ENCODE assay signal across 8 cellular contexts in the genomic region with DNA sequence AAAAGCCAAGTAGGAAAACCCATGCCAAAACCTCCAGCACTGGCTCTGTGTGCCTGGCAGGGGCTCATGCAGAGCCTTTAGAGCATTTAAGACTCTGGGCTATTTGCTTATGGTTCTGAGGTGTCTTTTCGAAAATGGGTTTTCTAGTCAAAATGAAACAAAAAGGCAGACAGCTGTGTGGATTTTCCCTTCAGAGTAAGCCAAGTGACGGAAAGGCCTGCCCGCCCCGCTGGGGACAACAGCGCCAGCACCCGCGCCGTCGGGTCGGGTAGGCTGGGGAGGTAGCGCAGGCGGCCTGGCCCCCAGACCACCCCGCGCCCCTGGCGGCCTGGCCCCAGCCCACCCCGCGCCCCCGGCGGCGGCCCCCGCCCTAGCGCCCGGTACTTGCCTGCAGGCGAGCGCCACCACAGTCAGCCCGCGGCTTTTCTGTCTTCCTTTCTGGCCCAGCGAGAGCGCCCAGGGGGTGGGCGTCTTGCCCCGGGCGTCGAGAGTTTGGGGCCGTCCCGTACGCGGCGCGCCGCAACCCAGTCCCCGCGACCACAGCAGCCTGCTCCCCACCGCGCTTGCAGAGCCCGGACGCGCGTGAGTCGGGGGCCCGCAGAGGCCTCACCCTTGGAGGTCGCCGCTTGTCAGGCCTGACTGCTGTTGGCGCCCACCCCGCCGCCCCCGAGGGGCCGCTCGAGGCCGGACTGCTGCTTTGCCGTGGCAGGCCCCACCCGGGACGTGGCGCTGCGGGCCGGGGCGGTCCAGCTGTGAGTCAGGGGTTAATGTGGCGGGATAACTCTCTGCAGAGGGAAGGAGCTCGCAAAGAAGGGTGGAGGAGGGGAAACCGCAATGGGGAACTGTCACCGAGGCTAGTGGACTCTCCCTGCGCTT. TPM values are rescaled to one million over a fixed set of nuclear protein-coding genes. Genes with fewer than 3 reads are reported as not detected.
DNase-seq lines count a peak whose midpoint lies in the region; ATAC-seq and TF ChIP-seq lines count a peak whose summit lies in the region.

A gene with protein sequence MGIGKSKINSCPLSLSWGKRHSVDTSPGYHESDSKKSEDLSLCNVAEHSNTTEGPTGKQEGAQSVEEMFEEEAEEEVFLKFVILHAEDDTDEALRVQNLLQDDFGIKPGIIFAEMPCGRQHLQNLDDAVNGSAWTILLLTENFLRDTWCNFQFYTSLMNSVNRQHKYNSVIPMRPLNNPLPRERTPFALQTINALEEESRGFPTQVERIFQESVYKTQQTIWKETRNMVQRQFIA (minus strand): TSS at position 771 of the 876 bp plus-strand sequence. CDS start 21,223 bp downstream, outside the sequence.

- H3K27ac ChIP-seq in ectodermal cell (ENCODE audit: insufficient read depth, low read depth, low read length, poor library complexity, severe bottlenecking) = no peak within 1 kb of the TSS

- TF ChIP-seq CTCF in GM10248 (IDR thresholded peaks at IDR 0.05; ENCODE audit: control extremely low read depth, extremely low read depth, low read depth, missing control alignments) = no peak

- 16 to 18% methylated on average over 71 of the region's 71 CpGs for WGBS in ectodermal cell, 2 experiments

- H3K4me3 ChIP-seq in ectodermal cell (ENCODE audit: insufficient read depth, low read depth, low read length) = peak within 1 kb of the TSS; percentile 40

- peaks cover 4% of the 10 kb centered on the region for H3K4me1 ChIP-seq in ectodermal cell (ENCODE audit: control insufficient read depth, insufficient read depth, low read length)

- no peaks in the 10 kb centered on the region for H3K9me3 ChIP-seq in ectodermal cell (ENCODE audit: control insufficient read depth, low read length)

- peak; percentile 66 for ATAC-seq in GM21737 (IDR thresholded peaks at IDR 0.05; ENCODE audit: unreplicated experiment)

- H3K27me3 ChIP-seq in ectodermal cell (ENCODE audit: control insufficient read depth, insufficient read depth, low read length, poor library complexity, severe bottlenecking) = no peaks in the 10 kb centered on the region

- CTCF ChIA-PET in GM10248 (lab: Yijun Ruan, JAX) = interaction anchor here (0.6 to 2.2 kb wide), 16 partner anchors 9 to 297 kb away, joined by 3 to 8 read pairs (median 4); a partner anchor contains a TSS

- POLR2A ChIA-PET in GM10248 (lab: Yijun Ruan, JAX) = interaction anchor here (1.2 kb wide), 1 partner anchor 24 kb away, joined by 4 read pairs; no protein-coding TSS in a partner anchor

- no peaks in the 10 kb centered on the region for H3K36me3 ChIP-seq in ectodermal cell (ENCODE audit: control insufficient read depth, insufficient read depth, low read length)

- DNase-seq in GM10248 (ENCODE audit: extremely low spot score) (peak; percentile 83), Kasumi-1 (lab: John Stamatoyannopoulos, UW) (peak; percentile 33 to 34), medulla oblongata (ENCODE audit: extremely low spot score) (peak; percentile 85), NCI-H1930 (lab: John Stamatoyannopoulos, UW) (no peak)
- DNase-seq in activated CD4-positive, alpha-beta T cell treated with anti-CD3 and anti-CD28 coated beads, Interleukin-2, amount 50 U/mL, for 1 hour = peak; percentile 47
- peak; percentile 33 for DNase-seq in stimulated activated CD8-positive, alpha-beta memory T cell treated with anti-CD3 and anti-CD28 coated beads, Interleukin-12 subunit alpha, Interleukin-12 subunit beta, amount 100 ng/mL, for 4 hours (ENCODE audit: low read depth)

RNA-seq across cellular contexts. Expression of the gene that starts here (rescaled TPM):
- polyA plus RNA-seq in ectodermal cell (2013, experiment 1 of 4) = not detected
- 0.55 TPM for polyA plus RNA-seq in ectodermal cell (2013, experiment 2 of 4)
- 0.21 TPM for polyA plus RNA-seq in ectodermal cell (2013, experiment 3 of 4)
- polyA plus RNA-seq in ectodermal cell (2013, experiment 4 of 4) = 0.45 TPM

Comparison
In these comparisons a context has a peak if more than half of its experiments do, and no peak if none do; other contexts are left out.
1. DNase-seq: peak in GM10248 (single experiment), Kasumi-1 (2 of 2), activated CD4-positive, alpha-beta T cell treated with anti-CD3 and anti-CD28 coated beads, Interleukin-2, amount 50 U/mL, for 1 hour (single experiment), medulla oblongata (single experiment) and stimulated activated CD8-positive, alpha-beta memory T cell treated with anti-CD3 and anti-CD28 coated beads, Interleukin-12 subunit alpha, Interleukin-12 subunit beta, amount 100 ng/mL, for 4 hours (single experiment); none in NCI-H1930 (0 of 2).